ENCODE assay signal across 4 cellular contexts in genomic region chr6:132635288-132635687, GRCh38. TPM values are rescaled to one million over a fixed set of nuclear protein-coding genes. Genes with fewer than 3 reads are reported as not detected.
"Had no signal": no experiment of that assay in that cellular context is flagged by ENCODE, and none has a peak within 500 bp of the region (broad histone marks: within the 10 kb centered on the region; RNA-seq: fewer than 3 reads in every experiment).

No MANE protein-coding gene starts in this region.

RNA-seq across cellular contexts. Expression of gene TAAR2, which starts 11.2 kb away (rescaled TPM):
- total RNA-seq: LHCN-M2, M059J, MCF 10A, NCI-H460 had no signal

RNA-seq across cellular contexts. Expression of gene TAAR1, which starts 23.7 kb away (rescaled TPM):
- total RNA-seq: LHCN-M2, M059J, MCF 10A, NCI-H460 had no signal

RNA-seq across cellular contexts. Expression of gene TAAR5, which starts 45.7 kb away (rescaled TPM):
- total RNA-seq: LHCN-M2, M059J, MCF 10A, NCI-H460 had no signal
